8 cellular contexts compared by ENCODE assay signal in genomic region chr1:7902478-7903084, GRCh38. TPM values are rescaled to one million over a fixed set of nuclear protein-coding genes. Genes with fewer than 3 reads are reported as not detected.
DNase-seq lines count a peak whose midpoint lies in the region; ATAC-seq and TF ChIP-seq lines count a peak whose summit lies in the region.

No MANE protein-coding gene starts in this region.

- ATAC-seq in lung (ENCODE audit: insufficient read depth, low FRiP score): peak; percentile 91
- ATAC-seq in GM18861 (IDR thresholded peaks at IDR 0.05; ENCODE audit: unreplicated experiment): no peak

- H3K36me3 ChIP-seq in BE2C (no peaks in the 10 kb centered on the region), lung (ENCODE audit: control insufficient read depth in 2 of 2, insufficient read depth in 2 of 2, low read length in 2 of 2) (no peaks in the 10 kb centered on the region)

- H3K9me3 ChIP-seq in BE2C (no peaks in the 10 kb centered on the region), lung (ENCODE audit: control insufficient read depth in 2 of 2, insufficient read depth in 1 of 2, low read length in 1 of 2) (no peaks in the 10 kb centered on the region)

- H3K27ac ChIP-seq in lung (ENCODE audit: low read depth in 1 of 2, low read length in 1 of 2): no peak overlapping the region

- H3K27me3 ChIP-seq in BE2C (no peaks in the 10 kb centered on the region), lung (ENCODE audit: control insufficient read depth, insufficient read depth) (no peaks in the 10 kb centered on the region)

- WGBS in lung, 2 donors: 16 to 23% methylated on average over 21 of the region's 21 CpGs

- H3K4me1 ChIP-seq in BE2C (no peaks in the 10 kb centered on the region), lung (ENCODE audit: control insufficient read depth in 2 of 2, insufficient read depth in 2 of 2, low read length in 2 of 2) (peaks cover 0 to 2% of the 10 kb centered on the region in 2 donors)

- TF ChIP-seq CTCF in BE2C (IDR thresholded peaks at IDR 0.05; ENCODE audit: low read depth, low read length) (peak; percentile 69), lung (IDR thresholded peaks at IDR 0.05; ENCODE audit: control extremely low read depth, extremely low read depth) (peak; percentile 57)

- peak; percentile 55 for DNase-seq in BE2C
- DNase-seq in HK-2 (ENCODE audit: unreplicated experiment): peak; percentile 70
- peak; percentile 61 for DNase-seq in NCI-H748 (lab: John Stamatoyannopoulos, UW; ENCODE audit: unreplicated experiment)
- DNase-seq in activated CD4-positive, alpha-beta T cell treated with anti-CD3 and anti-CD28 coated beads, Interleukin-2, amount 50 U/mL, for 48 hours: peak; percentile 59 to 71
- DNase-seq in effector CD4-positive, alpha-beta T cell: peak; percentile 51
- DNase-seq in lung (ENCODE audit: low spot score): peak; percentile 58
- peak; percentile 55 for DNase-seq in stimulated activated CD8-positive, alpha-beta memory T cell treated with anti-CD3 and anti-CD28 coated beads, Interleukin-12 subunit alpha, Interleukin-12 subunit beta, amount 100 ng/mL, for 1 hour (ENCODE audit: low read depth)

- H3K4me3 ChIP-seq in BE2C (ENCODE audit: low read depth, low read length): no peak overlapping the region
- no peak overlapping the region for H3K4me3 ChIP-seq in lung

RNA-seq across cellular contexts. Expression of gene TNFRSF9, which starts 38.1 kb away (rescaled TPM):
- 0.17 TPM for polyA plus RNA-seq in BE2C (2012; ENCODE audit: insufficient read depth, insufficient read length, low read depth)
- total RNA-seq in lung: under 1 TPM; 0.64 to 0.65 TPM
- polyA plus RNA-seq in lung: 1 to 10 TPM in 1 of 2 donors, under 1 TPM in 1; 0.45 to 2.0 TPM

RNA-seq across cellular contexts. Expression of gene UTS2, which starts 49.7 kb away (rescaled TPM):
- polyA plus RNA-seq in BE2C (2012; ENCODE audit: insufficient read depth, insufficient read length, low read depth): not detected
- under 1 TPM in 1 of 2 donors, not detected in 1; 0.82 TPM for total RNA-seq in lung
- 1 to 10 TPM in 1 of 2 donors, not detected in 1; 1.8 TPM for polyA plus RNA-seq in lung

RNA-seq across cellular contexts. Expression of gene PARK7, which starts 58.9 kb away (rescaled TPM):
- polyA plus RNA-seq in BE2C (2012; ENCODE audit: insufficient read depth, insufficient read length, low read depth): 331 TPM
- total RNA-seq in lung: 100 to 1,000 TPM; 140 to 247 TPM
- polyA plus RNA-seq in lung: 100 to 1,000 TPM; 287 to 392 TPM
